In genomic region chr11:119380160-119380815, GRCh38 we compare ENCODE assay signal across 1 cellular context.
TF ChIP-seq lines count a peak whose summit lies in the region.

No MANE protein-coding gene starts in this region.

TF ChIP-seq in HepG2, 621 proteins besides CTCF, POLR2A, EP300 and RAD21 (continued from another document and continues in another):
- TF ChIP-seq HMGXB3 (CRISPR knock-in tag; IDR thresholded peaks at IDR 0.05; ENCODE audit: borderline replicate concordance), result no peak
- peak; percentile 20; the same call in 1 of the 2 replicates for TF ChIP-seq PHF21A (CRISPR knock-in tag; IDR thresholded peaks at IDR 0.05)
- 0 out of 2 replicates have a peak, but pooled peaks have one; percentile 28 for TF ChIP-seq POLR2AphosphoS5 (IDR thresholded peaks at IDR 0.05; ENCODE audit: low read depth, low read length)
- no peak; a peak in 1 of 4 replicates for TF ChIP-seq HMGXB4 (CRISPR knock-in tag; IDR thresholded peaks at IDR 0.05; ENCODE audit: borderline replicate concordance in 1 of 2, low read depth in 1 of 2)
- no peak for TF ChIP-seq EZH2 (conservative IDR thresholded peaks at IDR 0.05; ENCODE audit: low read depth, low read length)
- TF ChIP-seq ZNF598 (CRISPR knock-in tag; IDR thresholded peaks at IDR 0.05; ENCODE audit: borderline replicate concordance), result 0 out of 2 replicates have a peak, but pooled peaks have one; percentile 13
- TF ChIP-seq RNF219 (CRISPR knock-in tag; IDR thresholded peaks at IDR 0.05), result no peak
- TF ChIP-seq GRHL1 (CRISPR knock-in tag; conservative IDR thresholded peaks at IDR 0.05), result no peak
- peak; percentile 31; the same call in 1 of the 2 replicates for TF ChIP-seq DMAP1 (CRISPR knock-in tag; IDR thresholded peaks at IDR 0.05)
- TF ChIP-seq ZNF274 (CRISPR knock-in tag; IDR thresholded peaks at IDR 0.05), result 0 out of 2 replicates have a peak, but pooled peaks have one; percentile 16
- no peak for TF ChIP-seq ZNF17 (CRISPR knock-in tag; IDR thresholded peaks at IDR 0.05)
- TF ChIP-seq GATA4 (IDR thresholded peaks at IDR 0.05; ENCODE audit: borderline replicate concordance, low read depth), result no peak
- TF ChIP-seq FOXP1 (IDR thresholded peaks at IDR 0.05), result no peak
- no peak for TF ChIP-seq FOXP1 (CRISPR knock-in tag; IDR thresholded peaks at IDR 0.05)
- peak; percentile 26; the same call in 1 of the 2 replicates for TF ChIP-seq PATZ1 (CRISPR knock-in tag; IDR thresholded peaks at IDR 0.05)
- no peak for TF ChIP-seq CCAR2 (optimal IDR thresholded peaks at IDR 0.05; ENCODE audit: low read depth, low read length)
- no peak for TF ChIP-seq UBTF (CRISPR knock-in tag; IDR thresholded peaks at IDR 0.05)
- TF ChIP-seq ZNF550 (CRISPR knock-in tag; IDR thresholded peaks at IDR 0.05; ENCODE audit: borderline replicate concordance), result no peak
- TF ChIP-seq REST (IDR thresholded peaks at IDR 0.05; ENCODE audit: borderline replicate concordance in 1 of 2, low read depth in 1 of 2, low read length in 2 of 2), result no peak
- TF ChIP-seq NR3C1 (CRISPR knock-in tag; IDR thresholded peaks at IDR 0.05), result no peak
- peak; percentile 72; the same call in 1 of the 2 replicates for TF ChIP-seq ZNF280B (CRISPR knock-in tag; IDR thresholded peaks at IDR 0.05; ENCODE audit: borderline replicate concordance)
- TF ChIP-seq SIN3A (IDR thresholded peaks at IDR 0.05; ENCODE audit: borderline replicate concordance, low read depth, low read length), result no peak
- TF ChIP-seq HNF4A (CRISPR knock-in tag; IDR thresholded peaks at IDR 0.05), result peak; percentile 73
- TF ChIP-seq POGZ (CRISPR knock-in tag; IDR thresholded peaks at IDR 0.05), result no peak
- TF ChIP-seq RERE (CRISPR knock-in tag; IDR thresholded peaks at IDR 0.05; ENCODE audit: low read depth), result no peak
